In the genomic region with DNA sequence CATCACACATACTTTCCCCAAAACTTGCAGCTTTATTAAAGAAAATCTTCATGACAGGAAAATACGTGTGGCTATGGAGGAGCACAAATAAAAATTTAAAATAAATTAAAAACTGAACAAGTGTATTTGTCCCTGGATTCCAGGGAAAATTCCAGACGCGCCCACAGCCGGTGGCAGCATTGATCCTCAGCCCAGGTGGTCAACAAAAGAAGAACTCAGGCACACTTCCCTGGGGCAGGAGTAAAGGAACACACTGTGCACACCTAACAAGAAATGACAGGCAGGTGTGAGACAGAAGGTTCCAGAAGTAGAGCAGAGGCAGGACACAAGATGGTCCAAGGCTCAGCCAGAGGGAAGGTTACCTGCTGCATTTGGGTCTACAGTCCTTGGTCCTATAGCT, we compare ENCODE assay signal across 2 cellular contexts.
TF ChIP-seq lines count a peak whose summit lies in the region.

No MANE protein-coding gene starts in this region.

TF ChIP-seq in HepG2, 621 proteins besides CTCF, POLR2A, EP300 and RAD21 (continues in another document):
- no peak for TF ChIP-seq SP4 (CRISPR knock-in tag; IDR thresholded peaks at IDR 0.05)
- TF ChIP-seq TBP (CRISPR knock-in tag; IDR thresholded peaks at IDR 0.05), result no peak
- peak; percentile 62; the same call in 1 of the 2 replicates for TF ChIP-seq SP5 (CRISPR knock-in tag; IDR thresholded peaks at IDR 0.05; ENCODE audit: borderline replicate concordance, low read depth)
- TF ChIP-seq ZNF549 (CRISPR knock-in tag; IDR thresholded peaks at IDR 0.05), result no peak
- TF ChIP-seq ZNF619 (CRISPR knock-in tag; IDR thresholded peaks at IDR 0.05), result 0 out of 2 replicates have a peak, but pooled peaks have one; percentile 57
- 0 out of 2 replicates have a peak, but pooled peaks have one; percentile 18 for TF ChIP-seq MEIS2 (CRISPR knock-in tag; IDR thresholded peaks at IDR 0.05)
- TF ChIP-seq ZEB1 (IDR thresholded peaks at IDR 0.05; ENCODE audit: insufficient replicate concordance, low read depth), result peak; percentile 67
- no peak for TF ChIP-seq DMAP1 (CRISPR knock-in tag; IDR thresholded peaks at IDR 0.05)
- no peak for TF ChIP-seq ZNF543 (CRISPR knock-in tag; IDR thresholded peaks at IDR 0.05)
- TF ChIP-seq ZNF333 (CRISPR knock-in tag; IDR thresholded peaks at IDR 0.05; ENCODE audit: borderline replicate concordance), result no peak
- no peak for TF ChIP-seq ZNF34 (CRISPR knock-in tag; IDR thresholded peaks at IDR 0.05; ENCODE audit: borderline replicate concordance)
- no peak for TF ChIP-seq YY1 (IDR thresholded peaks at IDR 0.05; ENCODE audit: insufficient read depth, insufficient replicate concordance, low read depth, low read length)
- TF ChIP-seq, protein P1, sequence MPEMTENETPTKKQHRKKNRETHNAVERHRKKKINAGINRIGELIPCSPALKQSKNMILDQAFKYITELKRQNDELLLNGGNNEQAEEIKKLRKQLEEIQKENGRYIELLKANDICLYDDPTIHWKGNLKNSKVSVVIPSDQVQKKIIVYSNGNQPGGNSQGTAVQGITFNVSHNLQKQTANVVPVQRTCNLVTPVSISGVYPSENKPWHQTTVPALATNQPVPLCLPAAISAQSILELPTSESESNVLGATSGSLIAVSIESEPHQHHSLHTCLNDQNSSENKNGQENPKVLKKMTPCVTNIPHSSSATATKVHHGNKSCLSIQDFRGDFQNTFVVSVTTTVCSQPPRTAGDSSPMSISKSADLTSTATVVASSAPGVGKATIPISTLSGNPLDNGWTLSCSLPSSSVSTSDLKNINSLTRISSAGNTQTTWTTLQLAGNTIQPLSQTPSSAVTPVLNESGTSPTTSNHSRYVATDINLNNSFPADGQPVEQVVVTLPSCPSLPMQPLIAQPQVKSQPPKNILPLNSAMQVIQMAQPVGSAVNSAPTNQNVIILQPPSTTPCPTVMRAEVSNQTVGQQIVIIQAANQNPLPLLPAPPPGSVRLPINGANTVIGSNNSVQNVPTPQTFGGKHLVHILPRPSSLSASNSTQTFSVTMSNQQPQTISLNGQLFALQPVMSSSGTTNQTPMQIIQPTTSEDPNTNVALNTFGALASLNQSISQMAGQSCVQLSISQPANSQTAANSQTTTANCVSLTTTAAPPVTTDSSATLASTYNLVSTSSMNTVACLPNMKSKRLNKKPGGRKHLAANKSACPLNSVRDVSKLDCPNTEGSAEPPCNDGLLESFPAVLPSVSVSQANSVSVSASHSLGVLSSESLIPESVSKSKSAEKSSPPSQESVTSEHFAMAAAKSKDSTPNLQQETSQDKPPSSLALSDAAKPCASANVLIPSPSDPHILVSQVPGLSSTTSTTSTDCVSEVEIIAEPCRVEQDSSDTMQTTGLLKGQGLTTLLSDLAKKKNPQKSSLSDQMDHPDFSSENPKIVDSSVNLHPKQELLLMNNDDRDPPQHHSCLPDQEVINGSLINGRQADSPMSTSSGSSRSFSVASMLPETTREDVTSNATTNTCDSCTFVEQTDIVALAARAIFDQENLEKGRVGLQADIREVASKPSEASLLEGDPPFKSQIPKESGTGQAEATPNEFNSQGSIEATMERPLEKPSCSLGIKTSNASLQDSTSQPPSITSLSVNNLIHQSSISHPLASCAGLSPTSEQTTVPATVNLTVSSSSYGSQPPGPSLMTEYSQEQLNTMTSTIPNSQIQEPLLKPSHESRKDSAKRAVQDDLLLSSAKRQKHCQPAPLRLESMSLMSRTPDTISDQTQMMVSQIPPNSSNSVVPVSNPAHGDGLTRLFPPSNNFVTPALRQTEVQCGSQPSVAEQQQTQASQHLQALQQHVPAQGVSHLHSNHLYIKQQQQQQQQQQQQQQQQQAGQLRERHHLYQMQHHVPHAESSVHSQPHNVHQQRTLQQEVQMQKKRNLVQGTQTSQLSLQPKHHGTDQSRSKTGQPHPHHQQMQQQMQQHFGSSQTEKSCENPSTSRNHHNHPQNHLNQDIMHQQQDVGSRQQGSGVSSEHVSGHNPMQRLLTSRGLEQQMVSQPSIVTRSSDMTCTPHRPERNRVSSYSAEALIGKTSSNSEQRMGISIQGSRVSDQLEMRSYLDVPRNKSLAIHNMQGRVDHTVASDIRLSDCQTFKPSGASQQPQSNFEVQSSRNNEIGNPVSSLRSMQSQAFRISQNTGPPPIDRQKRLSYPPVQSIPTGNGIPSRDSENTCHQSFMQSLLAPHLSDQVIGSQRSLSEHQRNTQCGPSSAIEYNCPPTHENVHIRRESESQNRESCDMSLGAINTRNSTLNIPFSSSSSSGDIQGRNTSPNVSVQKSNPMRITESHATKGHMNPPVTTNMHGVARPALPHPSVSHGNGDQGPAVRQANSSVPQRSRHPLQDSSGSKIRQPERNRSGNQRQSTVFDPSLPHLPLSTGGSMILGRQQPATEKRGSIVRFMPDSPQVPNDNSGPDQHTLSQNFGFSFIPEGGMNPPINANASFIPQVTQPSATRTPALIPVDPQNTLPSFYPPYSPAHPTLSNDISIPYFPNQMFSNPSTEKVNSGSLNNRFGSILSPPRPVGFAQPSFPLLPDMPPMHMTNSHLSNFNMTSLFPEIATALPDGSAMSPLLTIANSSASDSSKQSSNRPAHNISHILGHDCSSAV (CRISPR knock-in tag; IDR thresholded peaks at IDR 0.05; ENCODE audit: borderline replicate concordance), result no peak
- TF ChIP-seq DNMT3B (CRISPR knock-in tag; conservative IDR thresholded peaks at IDR 0.05), result no peak
- no peak for TF ChIP-seq ZNF614 (CRISPR knock-in tag; IDR thresholded peaks at IDR 0.05; ENCODE audit: borderline replicate concordance)
- TF ChIP-seq ZNF143 (CRISPR knock-in tag; IDR thresholded peaks at IDR 0.05), result no peak
- TF ChIP-seq ZNF496 (CRISPR knock-in tag; IDR thresholded peaks at IDR 0.05; ENCODE audit: insufficient replicate concordance), result no peak
- TF ChIP-seq HNF4A (CRISPR knock-in tag; IDR thresholded peaks at IDR 0.05), result no peak
- no peak for TF ChIP-seq ZNF691 (CRISPR knock-in tag; IDR thresholded peaks at IDR 0.05; ENCODE audit: borderline replicate concordance, low read depth)
- no peak for TF ChIP-seq ZNF589 (CRISPR knock-in tag; conservative IDR thresholded peaks at IDR 0.05)
- TF ChIP-seq NFIC (IDR thresholded peaks at IDR 0.05; ENCODE audit: low read length), result no peak
- TF ChIP-seq ATF7-NPFF (CRISPR knock-in tag; IDR thresholded peaks at IDR 0.05; ENCODE audit: low read depth), result no peak
- TF ChIP-seq NFIB (CRISPR knock-in tag; IDR thresholded peaks at IDR 0.05; ENCODE audit: borderline replicate concordance), result no peak
- no peak for TF ChIP-seq ZNF292 (CRISPR knock-in tag; IDR thresholded peaks at IDR 0.05; ENCODE audit: borderline replicate concordance, low read depth)
- TF ChIP-seq POGZ (CRISPR knock-in tag; IDR thresholded peaks at IDR 0.05), result 0 out of 2 replicates have a peak, but pooled peaks have one; percentile 10
- TF ChIP-seq ZFAT (CRISPR knock-in tag; conservative IDR thresholded peaks at IDR 0.05), result no peak
- 0 out of 2 replicates have a peak, but pooled peaks have one; percentile 4 for TF ChIP-seq STAG1 (CRISPR knock-in tag; IDR thresholded peaks at IDR 0.05)
- TF ChIP-seq ZNF432 (CRISPR knock-in tag; IDR thresholded peaks at IDR 0.05; ENCODE audit: borderline replicate concordance), result no peak

TF ChIP-seq in H1, 55 proteins besides CTCF, POLR2A, EP300 and RAD21:
- TF ChIP-seq, protein P2, sequence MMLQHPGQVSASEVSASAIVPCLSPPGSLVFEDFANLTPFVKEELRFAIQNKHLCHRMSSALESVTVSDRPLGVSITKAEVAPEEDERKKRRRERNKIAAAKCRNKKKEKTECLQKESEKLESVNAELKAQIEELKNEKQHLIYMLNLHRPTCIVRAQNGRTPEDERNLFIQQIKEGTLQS (IDR thresholded peaks at IDR 0.05; ENCODE audit: insufficient read depth, low read depth, low read length), result no peak
- no peak for TF ChIP-seq SIX5 (IDR thresholded peaks at IDR 0.05; ENCODE audit: low read depth, low read length)
- TF ChIP-seq RFX5 (IDR thresholded peaks at IDR 0.05; ENCODE audit: borderline replicate concordance, low read depth, low read length), result no peak
- TF ChIP-seq ASH2L (IDR thresholded peaks at IDR 0.05; ENCODE audit: low read length), result no peak
- TF ChIP-seq, protein P3, sequence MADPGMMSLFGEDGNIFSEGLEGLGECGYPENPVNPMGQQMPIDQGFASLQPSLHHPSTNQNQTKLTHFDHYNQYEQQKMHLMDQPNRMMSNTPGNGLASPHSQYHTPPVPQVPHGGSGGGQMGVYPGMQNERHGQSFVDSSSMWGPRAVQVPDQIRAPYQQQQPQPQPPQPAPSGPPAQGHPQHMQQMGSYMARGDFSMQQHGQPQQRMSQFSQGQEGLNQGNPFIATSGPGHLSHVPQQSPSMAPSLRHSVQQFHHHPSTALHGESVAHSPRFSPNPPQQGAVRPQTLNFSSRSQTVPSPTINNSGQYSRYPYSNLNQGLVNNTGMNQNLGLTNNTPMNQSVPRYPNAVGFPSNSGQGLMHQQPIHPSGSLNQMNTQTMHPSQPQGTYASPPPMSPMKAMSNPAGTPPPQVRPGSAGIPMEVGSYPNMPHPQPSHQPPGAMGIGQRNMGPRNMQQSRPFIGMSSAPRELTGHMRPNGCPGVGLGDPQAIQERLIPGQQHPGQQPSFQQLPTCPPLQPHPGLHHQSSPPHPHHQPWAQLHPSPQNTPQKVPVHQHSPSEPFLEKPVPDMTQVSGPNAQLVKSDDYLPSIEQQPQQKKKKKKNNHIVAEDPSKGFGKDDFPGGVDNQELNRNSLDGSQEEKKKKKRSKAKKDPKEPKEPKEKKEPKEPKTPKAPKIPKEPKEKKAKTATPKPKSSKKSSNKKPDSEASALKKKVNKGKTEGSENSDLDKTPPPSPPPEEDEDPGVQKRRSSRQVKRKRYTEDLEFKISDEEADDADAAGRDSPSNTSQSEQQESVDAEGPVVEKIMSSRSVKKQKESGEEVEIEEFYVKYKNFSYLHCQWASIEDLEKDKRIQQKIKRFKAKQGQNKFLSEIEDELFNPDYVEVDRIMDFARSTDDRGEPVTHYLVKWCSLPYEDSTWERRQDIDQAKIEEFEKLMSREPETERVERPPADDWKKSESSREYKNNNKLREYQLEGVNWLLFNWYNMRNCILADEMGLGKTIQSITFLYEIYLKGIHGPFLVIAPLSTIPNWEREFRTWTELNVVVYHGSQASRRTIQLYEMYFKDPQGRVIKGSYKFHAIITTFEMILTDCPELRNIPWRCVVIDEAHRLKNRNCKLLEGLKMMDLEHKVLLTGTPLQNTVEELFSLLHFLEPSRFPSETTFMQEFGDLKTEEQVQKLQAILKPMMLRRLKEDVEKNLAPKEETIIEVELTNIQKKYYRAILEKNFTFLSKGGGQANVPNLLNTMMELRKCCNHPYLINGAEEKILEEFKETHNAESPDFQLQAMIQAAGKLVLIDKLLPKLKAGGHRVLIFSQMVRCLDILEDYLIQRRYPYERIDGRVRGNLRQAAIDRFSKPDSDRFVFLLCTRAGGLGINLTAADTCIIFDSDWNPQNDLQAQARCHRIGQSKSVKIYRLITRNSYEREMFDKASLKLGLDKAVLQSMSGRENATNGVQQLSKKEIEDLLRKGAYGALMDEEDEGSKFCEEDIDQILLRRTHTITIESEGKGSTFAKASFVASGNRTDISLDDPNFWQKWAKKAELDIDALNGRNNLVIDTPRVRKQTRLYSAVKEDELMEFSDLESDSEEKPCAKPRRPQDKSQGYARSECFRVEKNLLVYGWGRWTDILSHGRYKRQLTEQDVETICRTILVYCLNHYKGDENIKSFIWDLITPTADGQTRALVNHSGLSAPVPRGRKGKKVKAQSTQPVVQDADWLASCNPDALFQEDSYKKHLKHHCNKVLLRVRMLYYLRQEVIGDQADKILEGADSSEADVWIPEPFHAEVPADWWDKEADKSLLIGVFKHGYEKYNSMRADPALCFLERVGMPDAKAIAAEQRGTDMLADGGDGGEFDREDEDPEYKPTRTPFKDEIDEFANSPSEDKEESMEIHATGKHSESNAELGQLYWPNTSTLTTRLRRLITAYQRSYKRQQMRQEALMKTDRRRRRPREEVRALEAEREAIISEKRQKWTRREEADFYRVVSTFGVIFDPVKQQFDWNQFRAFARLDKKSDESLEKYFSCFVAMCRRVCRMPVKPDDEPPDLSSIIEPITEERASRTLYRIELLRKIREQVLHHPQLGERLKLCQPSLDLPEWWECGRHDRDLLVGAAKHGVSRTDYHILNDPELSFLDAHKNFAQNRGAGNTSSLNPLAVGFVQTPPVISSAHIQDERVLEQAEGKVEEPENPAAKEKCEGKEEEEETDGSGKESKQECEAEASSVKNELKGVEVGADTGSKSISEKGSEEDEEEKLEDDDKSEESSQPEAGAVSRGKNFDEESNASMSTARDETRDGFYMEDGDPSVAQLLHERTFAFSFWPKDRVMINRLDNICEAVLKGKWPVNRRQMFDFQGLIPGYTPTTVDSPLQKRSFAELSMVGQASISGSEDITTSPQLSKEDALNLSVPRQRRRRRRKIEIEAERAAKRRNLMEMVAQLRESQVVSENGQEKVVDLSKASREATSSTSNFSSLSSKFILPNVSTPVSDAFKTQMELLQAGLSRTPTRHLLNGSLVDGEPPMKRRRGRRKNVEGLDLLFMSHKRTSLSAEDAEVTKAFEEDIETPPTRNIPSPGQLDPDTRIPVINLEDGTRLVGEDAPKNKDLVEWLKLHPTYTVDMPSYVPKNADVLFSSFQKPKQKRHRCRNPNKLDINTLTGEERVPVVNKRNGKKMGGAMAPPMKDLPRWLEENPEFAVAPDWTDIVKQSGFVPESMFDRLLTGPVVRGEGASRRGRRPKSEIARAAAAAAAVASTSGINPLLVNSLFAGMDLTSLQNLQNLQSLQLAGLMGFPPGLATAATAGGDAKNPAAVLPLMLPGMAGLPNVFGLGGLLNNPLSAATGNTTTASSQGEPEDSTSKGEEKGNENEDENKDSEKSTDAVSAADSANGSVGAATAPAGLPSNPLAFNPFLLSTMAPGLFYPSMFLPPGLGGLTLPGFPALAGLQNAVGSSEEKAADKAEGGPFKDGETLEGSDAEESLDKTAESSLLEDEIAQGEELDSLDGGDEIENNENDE (IDR thresholded peaks at IDR 0.05; ENCODE audit: insufficient replicate concordance, low read length), result no peak
- no peak for TF ChIP-seq CREB1 (IDR thresholded peaks at IDR 0.05)
- TF ChIP-seq CHD1 (IDR thresholded peaks at IDR 0.05; ENCODE audit: low read depth, low read length), result no peak
- no peak for TF ChIP-seq GTF2F1 (IDR thresholded peaks at IDR 0.05; ENCODE audit: borderline replicate concordance, low read depth, low read length)
- TF ChIP-seq TAF1 (IDR thresholded peaks at IDR 0.05; ENCODE audit: low read depth, low read length), result no peak
- TF ChIP-seq POLR2AphosphoS5 (IDR thresholded peaks at IDR 0.05; ENCODE audit: low read depth, low read length), result no peak
- no peak for TF ChIP-seq ATF2 (IDR thresholded peaks at IDR 0.05; ENCODE audit: low read length)
- TF ChIP-seq EZH2 (IDR thresholded peaks at IDR 0.05; ENCODE audit: low read depth, low read length, severe bottlenecking), result no peak
- TF ChIP-seq SIRT6 (IDR thresholded peaks at IDR 0.05; ENCODE audit: low read length), result no peak
- TF ChIP-seq SP2 (IDR thresholded peaks at IDR 0.05; ENCODE audit: low read length), result no peak
- no peak for TF ChIP-seq MAX (IDR thresholded peaks at IDR 0.05)
